2 cellular contexts compared by ENCODE assay signal in the genomic region with DNA sequence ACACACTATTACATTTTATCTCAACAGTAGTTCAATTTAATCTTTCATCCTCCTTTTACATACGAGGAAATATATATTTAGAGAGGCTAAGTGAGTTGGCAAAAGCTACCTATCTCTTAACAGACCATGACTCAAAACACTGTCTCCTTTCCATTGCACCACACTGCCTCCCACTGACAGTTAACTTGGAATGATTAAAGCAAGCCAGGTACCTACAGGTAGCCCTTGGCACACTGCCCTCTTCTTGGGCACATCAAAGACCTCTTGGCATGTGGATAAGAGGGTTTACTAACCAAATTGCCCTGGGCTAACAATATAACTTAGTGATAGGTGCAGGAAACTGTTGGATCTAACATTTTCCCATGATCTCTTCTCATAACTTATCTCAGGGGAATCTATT.
A peak's percentile ranks its signal among the peaks of the same experiment; 100 is the strongest.
TF ChIP-seq lines count a peak whose summit lies in the region.

No MANE protein-coding gene starts in this region.

TF ChIP-seq in GM12878, 131 proteins besides CTCF, POLR2A, EP300 and RAD21:
- peak; percentile 31 for TF ChIP-seq MEF2B (IDR thresholded peaks at IDR 0.05; ENCODE audit: partially characterized antibody, poor library complexity, severe bottlenecking)
- no peak for TF ChIP-seq FOS (IDR thresholded peaks at IDR 0.05; ENCODE audit: borderline replicate concordance, extremely low read depth, insufficient read length)

TF ChIP-seq in neural cell, 6 proteins besides CTCF, POLR2A, EP300 and RAD21:
- TF ChIP-seq SMC3 (conservative IDR thresholded peaks at IDR 0.05; ENCODE audit: poor library complexity) = no peak
- TF ChIP-seq REST (IDR thresholded peaks at IDR 0.05; ENCODE audit: borderline replicate concordance) = no peak
- no peak for TF ChIP-seq MXI1 (conservative IDR thresholded peaks at IDR 0.05; ENCODE audit: poor library complexity, severe bottlenecking)
- TF ChIP-seq TAF1 (IDR thresholded peaks at IDR 0.05; ENCODE audit: low read depth) = no peak
- TF ChIP-seq POLR2AphosphoS5 (IDR thresholded peaks at IDR 0.05) = no peak
- TF ChIP-seq EZH2 (IDR thresholded peaks at IDR 0.05; ENCODE audit: borderline replicate concordance, insufficient read depth, low read length, poor library complexity, severe bottlenecking) = no peak
